Comparison of ENCODE assay signal across 22 cellular contexts in the genomic region with DNA sequence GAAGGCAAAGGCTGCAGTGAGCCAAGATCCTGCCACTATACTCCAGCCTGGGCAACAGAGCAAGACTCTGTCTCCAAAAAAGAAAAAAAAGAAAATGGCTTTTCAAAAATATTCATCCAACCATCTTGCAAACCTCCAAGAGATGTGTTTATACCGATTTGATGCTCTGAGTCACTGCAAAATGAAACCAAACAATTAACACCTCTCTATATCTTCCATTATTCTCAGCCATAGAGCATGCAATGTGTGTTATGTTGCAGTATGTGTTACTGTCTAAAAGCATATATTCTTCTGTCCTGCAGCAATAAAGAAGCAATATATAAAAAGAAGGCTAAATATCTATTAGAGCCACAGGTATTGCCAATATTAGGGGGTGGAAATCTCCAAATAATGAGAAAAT. TPM values are rescaled to one million over a fixed set of nuclear protein-coding genes. Genes with fewer than 3 reads are reported as not detected.
DNase-seq lines count a peak whose midpoint lies in the region; ATAC-seq and TF ChIP-seq lines count a peak whose summit lies in the region.
"Had no signal": no experiment of that assay in that cellular context is flagged by ENCODE, and none has a peak within 500 bp of the region (broad histone marks: within the 10 kb centered on the region; RNA-seq: fewer than 3 reads in every experiment).

No MANE protein-coding gene starts in this region.

- peaks cover 46% of the 10 kb centered on the region for H3K4me1 ChIP-seq in CD4-positive, alpha-beta memory T cell (ENCODE audit: insufficient read depth, low read length)
- peaks cover 52% of the 10 kb centered on the region for H3K4me1 ChIP-seq in CD8-positive, alpha-beta memory T cell (ENCODE audit: insufficient read depth, low read length)
- H3K4me1 ChIP-seq in heart right ventricle: peaks cover 0 to 11% (median 0%) of the 10 kb centered on the region in 9 donors
- H3K4me1 ChIP-seq: BE2C had no signal

- H3K27me3 Mint-ChIP-seq in CD4-positive, alpha-beta memory T cell: no peaks in the 10 kb centered on the region
- H3K27me3 Mint-ChIP-seq in CD8-positive, alpha-beta memory T cell: no peaks in the 10 kb centered on the region
- H3K27me3 Mint-ChIP-seq in immature natural killer cell (ENCODE audit: low read depth in 3 of 3): peaks cover 0 to 8% (median 0%) of the 10 kb centered on the region in 3 donors
- H3K27me3 Mint-ChIP-seq: CD4-positive, alpha-beta T cell had no signal

- TF ChIP-seq CTCF in heart right ventricle (IDR thresholded peaks at IDR 0.05): no peak

- H3K4me1 Mint-ChIP-seq in CD4-positive, alpha-beta memory T cell: peaks cover 36 to 67% (median 47%) of the 10 kb centered on the region in 4 donors
- peaks cover 72 to 88% (median 87%) of the 10 kb centered on the region in 3 donors for H3K4me1 Mint-ChIP-seq in CD8-positive, alpha-beta memory T cell
- peaks cover 85 to 94% of the 10 kb centered on the region in 2 donors for H3K4me1 Mint-ChIP-seq in immature natural killer cell
- H3K4me1 Mint-ChIP-seq in stimulated activated effector memory CD8-positive, alpha-beta T cell treated with anti-CD3 and anti-CD28 coated beads, Interleukin-12 subunit alpha, Interleukin-12 subunit beta, amount 100 ng/mL, for 72 hours: peaks cover 66% of the 10 kb centered on the region
- H3K4me1 Mint-ChIP-seq: GM23338 had no signal

- H3K9me3 Mint-ChIP-seq in CD4-positive, alpha-beta memory T cell: no peaks in the 10 kb centered on the region
- H3K9me3 Mint-ChIP-seq in CD8-positive, alpha-beta memory T cell: no peaks in the 10 kb centered on the region
- no peaks in the 10 kb centered on the region for H3K9me3 Mint-ChIP-seq in immature natural killer cell
- H3K9me3 Mint-ChIP-seq in stimulated activated effector memory CD8-positive, alpha-beta T cell treated with anti-CD3 and anti-CD28 coated beads, Interleukin-12 subunit alpha, Interleukin-12 subunit beta, amount 100 ng/mL, for 72 hours: no peaks in the 10 kb centered on the region
- H3K9me3 Mint-ChIP-seq: CD4-positive, alpha-beta T cell; GM23338 had no signal

- intact Hi-C loops in CD4-positive, alpha-beta memory T cell (cut with micrococcal nuclease): loop anchor here (5.0 kb wide), 1 partner anchor 94 kb away; no protein-coding TSS in a partner anchor
- intact Hi-C loops in heart right ventricle (cut with DNase I): no loop called here

- CTCF ChIA-PET in CD4-positive, alpha-beta memory T cell (lab: Charles Lee; ENCODE audit: partially characterized antibody): interaction anchor here (1.3 kb wide), 1 partner anchor 9 kb away, joined by 4 read pairs; no protein-coding TSS in a partner anchor
- CTCF ChIA-PET in CD8-positive, alpha-beta memory T cell (lab: Charles Lee): interaction anchor here (1.4 to 6.3 kb wide), 2 partner anchors 39 to 51 kb away, joined by 3 to 20 read pairs; a partner anchor contains a TSS

- peak overlapping the region in 3 of 8 donors; percentile 16 to 54 (median 24) for H3K4me3 Mint-ChIP-seq in CD4-positive, alpha-beta memory T cell
- peak overlapping the region in 5 of 7 donors; percentile 22 to 85 (median 46) for H3K4me3 Mint-ChIP-seq in CD8-positive, alpha-beta memory T cell
- H3K4me3 Mint-ChIP-seq in immature natural killer cell: peak overlapping the region; percentile 64 to 83 (median 64)
- H3K4me3 Mint-ChIP-seq in stimulated activated effector memory CD8-positive, alpha-beta T cell treated with anti-CD3 and anti-CD28 coated beads, Interleukin-12 subunit alpha, Interleukin-12 subunit beta, amount 100 ng/mL, for 72 hours: peak overlapping the region; percentile 17
- H3K4me3 Mint-ChIP-seq: CD4-positive, alpha-beta T cell; GM23338 had no signal

- H3K27ac Mint-ChIP-seq in CD4-positive, alpha-beta memory T cell: peak overlapping the region in 4 of 7 donors; percentile 31 to 63 (median 49)
- peak overlapping the region in 7 of 8 donors; percentile 17 to 71 (median 54) for H3K27ac Mint-ChIP-seq in CD8-positive, alpha-beta memory T cell
- H3K27ac Mint-ChIP-seq in immature natural killer cell: peak overlapping the region; percentile 74 to 93 (median 84)
- H3K27ac Mint-ChIP-seq in stimulated activated effector memory CD8-positive, alpha-beta T cell treated with anti-CD3 and anti-CD28 coated beads, Interleukin-12 subunit alpha, Interleukin-12 subunit beta, amount 100 ng/mL, for 72 hours: no peak overlapping the region
- H3K27ac Mint-ChIP-seq: CD4-positive, alpha-beta T cell; GM23338 had no signal

- H3K27me3 ChIP-seq in CD4-positive, alpha-beta memory T cell (ENCODE audit: insufficient read depth, low read length): no peaks in the 10 kb centered on the region
- no peaks in the 10 kb centered on the region for H3K27me3 ChIP-seq in CD8-positive, alpha-beta memory T cell (ENCODE audit: insufficient read depth, low read length, poor library complexity, severe bottlenecking)
- H3K27me3 ChIP-seq in heart right ventricle: no peaks in the 10 kb centered on the region
- H3K27me3 ChIP-seq: BE2C had no signal

- no peaks in the 10 kb centered on the region for H3K36me3 ChIP-seq in CD4-positive, alpha-beta memory T cell (ENCODE audit: insufficient read depth, low read length)
- H3K36me3 ChIP-seq in CD8-positive, alpha-beta memory T cell (ENCODE audit: insufficient read depth, low read length): no peaks in the 10 kb centered on the region
- H3K36me3 ChIP-seq in heart right ventricle: peaks cover 0 to 10% (median 0%) of the 10 kb centered on the region in 9 donors
- H3K36me3 ChIP-seq: BE2C had no signal

- POLR2A ChIA-PET in CD4-positive, alpha-beta memory T cell (lab: Charles Lee; ENCODE audit: partially characterized antibody): interaction anchor here (3.6 kb wide), 1 partner anchor 51 kb away, joined by 13 read pairs; a partner anchor contains a TSS
- POLR2A ChIA-PET in CD8-positive, alpha-beta memory T cell (lab: Charles Lee): interaction anchor here (1.1 kb wide), 1 partner anchor 16 kb away, joined by 3 read pairs; no protein-coding TSS in a partner anchor

- H3K9me3 ChIP-seq in CD4-positive, alpha-beta memory T cell (ENCODE audit: control insufficient read depth in 1 of 2, low read length in 2 of 2): no peaks in the 10 kb centered on the region
- no peaks in the 10 kb centered on the region for H3K9me3 ChIP-seq in CD8-positive, alpha-beta memory T cell (ENCODE audit: low read length)
- no peaks in the 10 kb centered on the region for H3K9me3 ChIP-seq in heart right ventricle
- H3K9me3 ChIP-seq: BE2C had no signal

- no peak for DNase-seq in CD4-positive, alpha-beta memory T cell
- DNase-seq in CD8-positive, alpha-beta memory T cell: no peak
- DNase-seq in immature natural killer cell (peak; percentile 34 to 42 (median 37)), heart right ventricle (no peak)
- no peak for DNase-seq in stimulated activated effector memory CD8-positive, alpha-beta T cell treated with anti-CD3 and anti-CD28 coated beads, Interleukin-12 subunit alpha, Interleukin-12 subunit beta, amount 100 ng/mL, for 72 hours (ENCODE audit: low spot score in 2 of 2)
- no peak for DNase-seq in activated effector memory CD4-positive, alpha-beta T cell treated with Interleukin-2 at 50 U/mL for 16 hours
- DNase-seq: ACHN; BE2C; CD4-positive, alpha-beta T cell; COR-L47; DMS 273 treated with DMSO at 0.1 percent for 48 hours; DMS53; DND-41; EL; HCEC 1CT; IMR-90 had no signal

- ATAC-seq in stimulated activated effector memory CD8-positive, alpha-beta T cell treated with anti-CD3 and anti-CD28 coated beads, Interleukin-12 subunit alpha, Interleukin-12 subunit beta, amount 100 ng/mL, for 72 hours: peak; percentile 72
- ATAC-seq in heart right ventricle: no peak
- ATAC-seq in HG03159 (IDR thresholded peaks at IDR 0.05; ENCODE audit: unreplicated experiment): no peak
- ATAC-seq: GM12878, GM23338, K562 had no signal

- 72 to 89% methylated on average over 1 of the region's 1 CpG for WGBS in heart right ventricle, 2 donors

- no peak overlapping the region for H3K4me3 ChIP-seq in CD4-positive, alpha-beta memory T cell (ENCODE audit: low read length in 2 of 2)
- no peak overlapping the region for H3K4me3 ChIP-seq in CD8-positive, alpha-beta memory T cell (ENCODE audit: low read length)
- no peak overlapping the region for H3K4me3 ChIP-seq in heart right ventricle
- H3K4me3 ChIP-seq: GM12878, GM23338, K562 had no signal

- no peak overlapping the region for H3K27ac ChIP-seq in CD4-positive, alpha-beta memory T cell (ENCODE audit: low read depth, low read length)
- no peak overlapping the region for H3K27ac ChIP-seq in CD8-positive, alpha-beta memory T cell (ENCODE audit: low read depth, low read length)
- H3K27ac ChIP-seq in heart right ventricle: no peak overlapping the region
- H3K27ac ChIP-seq: C4-2B had no signal

- peaks cover 19 to 22% of the 10 kb centered on the region in 2 donors for H3K36me3 Mint-ChIP-seq in CD4-positive, alpha-beta memory T cell
- H3K36me3 Mint-ChIP-seq in CD8-positive, alpha-beta memory T cell: peaks cover 0 to 39% (median 8%) of the 10 kb centered on the region in 3 donors
- H3K36me3 Mint-ChIP-seq in immature natural killer cell: peaks cover 5 to 14% (median 9%) of the 10 kb centered on the region in 3 donors
- H3K36me3 Mint-ChIP-seq in stimulated activated effector memory CD8-positive, alpha-beta T cell treated with anti-CD3 and anti-CD28 coated beads, Interleukin-12 subunit alpha, Interleukin-12 subunit beta, amount 100 ng/mL, for 72 hours: peaks cover 21% of the 10 kb centered on the region

RNA-seq across cellular contexts. Expression of a gene that starts 51.4 kb away (rescaled TPM):
- total RNA-seq in CD4-positive, alpha-beta memory T cell: 10 to 100 TPM; 89.6 to 97.4 TPM
- polyA plus RNA-seq in CD4-positive, alpha-beta memory T cell: 10 to 100 TPM; 19.7 to 29.1 TPM
- 10 to 100 TPM; 49.7 to 49.9 TPM for total RNA-seq in CD8-positive, alpha-beta memory T cell
- polyA plus RNA-seq in CD8-positive, alpha-beta memory T cell: 44.2 TPM
- polyA plus RNA-seq in immature natural killer cell (10 to 100 TPM; 34.7 to 62.7 (median 38.9) TPM), heart right ventricle (under 1 TPM; 0.19 to 0.51 TPM)
- total RNA-seq in heart right ventricle: 1 to 10 TPM; 1.5 to 6.9 (median 3.3) TPM
- total RNA-seq: G401 had no signal

Comparison
In these comparisons a context has a peak if more than half of its experiments do, and no peak if none do; other contexts are left out.
1. DNase-seq: peak in immature natural killer cell (3 of 3); none in CD4-positive, alpha-beta memory T cell (0 of 5), CD8-positive, alpha-beta memory T cell (0 of 5), stimulated activated effector memory CD8-positive, alpha-beta T cell treated with anti-CD3 and anti-CD28 coated beads, Interleukin-12 subunit alpha, Interleukin-12 subunit beta, amount 100 ng/mL, for 72 hours (0 of 2), heart right ventricle (0 of 2) and activated effector memory CD4-positive, alpha-beta T cell treated with Interleukin-2 at 50 U/mL for 16 hours (single experiment).
2. RNA of a gene that starts 51.4 kb away (polyA plus RNA-seq): 44.2 TPM in CD8-positive, alpha-beta memory T cell (single experiment), 34.7 to 62.7 TPM in immature natural killer cell and 19.7 to 29.1 TPM in CD4-positive, alpha-beta memory T cell; 0.19 to 0.51 TPM in heart right ventricle; every median in the first group is over 10 times any median in the second.